ENCODE assay signal across 2 cellular contexts in genomic region chr17:64459284-64459747, GRCh38.
TF ChIP-seq lines count a peak whose summit lies in the region.

No MANE protein-coding gene starts in this region.

TF ChIP-seq in HepG2, 621 proteins besides CTCF, POLR2A, EP300 and RAD21:
- TF ChIP-seq ZNF788 (CRISPR knock-in tag; IDR thresholded peaks at IDR 0.05; ENCODE audit: borderline replicate concordance) (no peak), ZNF335 (CRISPR knock-in tag; IDR thresholded peaks at IDR 0.05) (no peak), KDM2A (CRISPR knock-in tag; IDR thresholded peaks at IDR 0.05; ENCODE audit: borderline replicate concordance, low read depth) (no peak), NR1H2 (CRISPR knock-in tag; IDR thresholded peaks at IDR 0.05; ENCODE audit: borderline replicate concordance, low read depth) (no peak), ZNF629 (CRISPR knock-in tag; conservative IDR thresholded peaks at IDR 0.05) (peak; percentile 71), RCOR2 (CRISPR knock-in tag; IDR thresholded peaks at IDR 0.05) (0 out of 2 replicates have a peak, but pooled peaks have one; percentile 25), ZSCAN20 (CRISPR knock-in tag; IDR thresholded peaks at IDR 0.05; ENCODE audit: borderline replicate concordance) (no peak), ZNF333 (CRISPR knock-in tag; IDR thresholded peaks at IDR 0.05; ENCODE audit: borderline replicate concordance) (no peak), FOSL2 (CRISPR knock-in tag; IDR thresholded peaks at IDR 0.05) (peak; percentile 37), ZNF101 (CRISPR knock-in tag; IDR thresholded peaks at IDR 0.05; ENCODE audit: borderline replicate concordance, low read depth) (no peak), SMC3 (IDR thresholded peaks at IDR 0.05; ENCODE audit: low read length) (no peak), MAFG (CRISPR knock-in tag; IDR thresholded peaks at IDR 0.05) (no peak), ZMYM3 (CRISPR knock-in tag; IDR thresholded peaks at IDR 0.05) (peak; percentile 73; the same call in 1 of the 2 replicates)
- TF ChIP-seq, protein P1, sequence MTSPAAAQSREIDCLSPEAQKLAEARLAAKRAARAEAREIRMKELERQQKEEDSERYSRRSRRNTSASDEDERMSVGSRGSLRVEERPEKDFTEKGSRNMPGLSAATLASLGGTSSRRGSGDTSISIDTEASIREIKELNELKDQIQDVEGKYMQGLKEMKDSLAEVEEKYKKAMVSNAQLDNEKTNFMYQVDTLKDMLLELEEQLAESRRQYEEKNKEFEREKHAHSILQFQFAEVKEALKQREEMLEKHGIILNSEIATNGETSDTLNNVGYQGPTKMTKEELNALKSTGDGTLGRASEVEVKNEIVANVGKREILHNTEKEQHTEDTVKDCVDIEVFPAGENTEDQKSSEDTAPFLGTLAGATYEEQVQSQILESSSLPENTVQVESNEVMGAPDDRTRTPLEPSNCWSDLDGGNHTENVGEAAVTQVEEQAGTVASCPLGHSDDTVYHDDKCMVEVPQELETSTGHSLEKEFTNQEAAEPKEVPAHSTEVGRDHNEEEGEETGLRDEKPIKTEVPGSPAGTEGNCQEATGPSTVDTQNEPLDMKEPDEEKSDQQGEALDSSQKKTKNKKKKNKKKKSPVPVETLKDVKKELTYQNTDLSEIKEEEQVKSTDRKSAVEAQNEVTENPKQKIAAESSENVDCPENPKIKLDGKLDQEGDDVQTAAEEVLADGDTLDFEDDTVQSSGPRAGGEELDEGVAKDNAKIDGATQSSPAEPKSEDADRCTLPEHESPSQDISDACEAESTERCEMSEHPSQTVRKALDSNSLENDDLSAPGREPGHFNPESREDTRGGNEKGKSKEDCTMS (CRISPR knock-in tag; conservative IDR thresholded peaks at IDR 0.05): no peak
TF ChIP-seq in HepG2: peak in this region for 4.

TF ChIP-seq in GM12891, 5 proteins besides CTCF, POLR2A, EP300 and RAD21:
- TF ChIP-seq POLR2AphosphoS5 (IDR thresholded peaks at IDR 0.05; ENCODE audit: low read depth, low read length): no peak
- no peak for TF ChIP-seq PAX5 (IDR thresholded peaks at IDR 0.05; ENCODE audit: insufficient read depth, low read length, severe bottlenecking)
- no peak for TF ChIP-seq TAF1 (IDR thresholded peaks at IDR 0.05; ENCODE audit: low read depth, low read length)
- no peak for TF ChIP-seq SPI1 (IDR thresholded peaks at IDR 0.05; ENCODE audit: low read depth, low read length)
- no peak for TF ChIP-seq POU2F2 (IDR thresholded peaks at IDR 0.05; ENCODE audit: low read depth, low read length)
